In genomic region chr5:138464388-138465287, GRCh38 we compare ENCODE assay signal across 1 cellular context.
TF ChIP-seq lines count a peak whose summit lies in the region.

No MANE protein-coding gene starts in this region.

TF ChIP-seq in GM12878, 131 proteins besides CTCF, POLR2A, EP300 and RAD21 (continued from another document and continues in another):
- peak; percentile 75 for TF ChIP-seq RELB (IDR thresholded peaks at IDR 0.05; ENCODE audit: low read depth)
- TF ChIP-seq RAD51 (IDR thresholded peaks at IDR 0.05) = no peak
- no peak for TF ChIP-seq YBX1 (IDR thresholded peaks at IDR 0.05)
- no peak for TF ChIP-seq ZBTB4 (CRISPR knock-in tag; IDR thresholded peaks at IDR 0.05)
- TF ChIP-seq ZNF384 (IDR thresholded peaks at IDR 0.05; ENCODE audit: borderline replicate concordance, low read depth, low read length) = no peak
- peak; percentile 22 for TF ChIP-seq PKNOX1 (IDR thresholded peaks at IDR 0.05)
- TF ChIP-seq ZBED1 (IDR thresholded peaks at IDR 0.05; ENCODE audit: borderline replicate concordance) = no peak
- TF ChIP-seq DPF2 (IDR thresholded peaks at IDR 0.05) = peak; percentile 84
- TF ChIP-seq TCF7 (IDR thresholded peaks at IDR 0.05; ENCODE audit: borderline replicate concordance) = no peak
- no peak for TF ChIP-seq NFIC (IDR thresholded peaks at IDR 0.05; ENCODE audit: low read depth, low read length)
- no peak for TF ChIP-seq E4F1 (IDR thresholded peaks at IDR 0.05; ENCODE audit: borderline replicate concordance, partially characterized antibody)
- no peak; the same call in 1 of the 2 replicates for TF ChIP-seq SMAD5 (IDR thresholded peaks at IDR 0.05; ENCODE audit: low read depth)
- no peak for TF ChIP-seq HCFC1 (IDR thresholded peaks at IDR 0.05; ENCODE audit: low read length)
- no peak for TF ChIP-seq USF2 (IDR thresholded peaks at IDR 0.05; ENCODE audit: borderline replicate concordance, low read depth, low read length)
- no peak for TF ChIP-seq NFXL1 (IDR thresholded peaks at IDR 0.05; ENCODE audit: borderline replicate concordance)
- no peak for TF ChIP-seq PAX8 (IDR thresholded peaks at IDR 0.05)
- peak; percentile 2; the same call in 1 of the 2 replicates for TF ChIP-seq RUNX3 (IDR thresholded peaks at IDR 0.05; ENCODE audit: low read length)
- TF ChIP-seq ELK1 (IDR thresholded peaks at IDR 0.05; ENCODE audit: low read depth, low read length) = peak; percentile 100
- TF ChIP-seq SUZ12 (IDR thresholded peaks at IDR 0.05; ENCODE audit: unreplicated experiment) = no peak
- TF ChIP-seq IRF5 (IDR thresholded peaks at IDR 0.05; ENCODE audit: borderline replicate concordance) = no peak
- no peak for TF ChIP-seq PRDM15 (CRISPR knock-in tag; IDR thresholded peaks at IDR 0.05)
- no peak for TF ChIP-seq MEF2B (IDR thresholded peaks at IDR 0.05; ENCODE audit: partially characterized antibody, poor library complexity, severe bottlenecking)
- peak; percentile 98 for TF ChIP-seq IKZF1 (conservative IDR thresholded peaks at IDR 0.05)
- no peak for TF ChIP-seq JUNB (IDR thresholded peaks at IDR 0.05)
- no peak for TF ChIP-seq ATF3 (IDR thresholded peaks at IDR 0.05; ENCODE audit: borderline replicate concordance, extremely low read depth, low read depth, low read length)
- TF ChIP-seq ZZZ3 (IDR thresholded peaks at IDR 0.05; ENCODE audit: control insufficient read depth, insufficient read length, low read depth) = no peak
- TF ChIP-seq STAT3 (IDR thresholded peaks at IDR 0.05; ENCODE audit: low read depth, low read length) = no peak
- no peak for TF ChIP-seq NRF1 (conservative IDR thresholded peaks at IDR 0.05; ENCODE audit: low read depth, low read length)
- TF ChIP-seq RELA (IDR thresholded peaks at IDR 0.05; ENCODE audit: borderline replicate concordance, partially characterized antibody) = peak; percentile 48
- TF ChIP-seq POLR2AphosphoS5 (IDR thresholded peaks at IDR 0.05; ENCODE audit: low read length) = peak; percentile 63
- TF ChIP-seq RB1 (IDR thresholded peaks at IDR 0.05; ENCODE audit: borderline replicate concordance) = no peak
- peak; percentile 75; the same call in 1 of the 2 replicates for TF ChIP-seq IRF4 (IDR thresholded peaks at IDR 0.05; ENCODE audit: low read depth, low read length)
- TF ChIP-seq ESRRA (IDR thresholded peaks at IDR 0.05; ENCODE audit: low read length) = no peak
- TF ChIP-seq ZSCAN29 (IDR thresholded peaks at IDR 0.05) = no peak
- TF ChIP-seq CUX1 (IDR thresholded peaks at IDR 0.05; ENCODE audit: insufficient replicate concordance, low read depth, low read length) = no peak
